10 cellular contexts compared by ENCODE assay signal in the genomic region with DNA sequence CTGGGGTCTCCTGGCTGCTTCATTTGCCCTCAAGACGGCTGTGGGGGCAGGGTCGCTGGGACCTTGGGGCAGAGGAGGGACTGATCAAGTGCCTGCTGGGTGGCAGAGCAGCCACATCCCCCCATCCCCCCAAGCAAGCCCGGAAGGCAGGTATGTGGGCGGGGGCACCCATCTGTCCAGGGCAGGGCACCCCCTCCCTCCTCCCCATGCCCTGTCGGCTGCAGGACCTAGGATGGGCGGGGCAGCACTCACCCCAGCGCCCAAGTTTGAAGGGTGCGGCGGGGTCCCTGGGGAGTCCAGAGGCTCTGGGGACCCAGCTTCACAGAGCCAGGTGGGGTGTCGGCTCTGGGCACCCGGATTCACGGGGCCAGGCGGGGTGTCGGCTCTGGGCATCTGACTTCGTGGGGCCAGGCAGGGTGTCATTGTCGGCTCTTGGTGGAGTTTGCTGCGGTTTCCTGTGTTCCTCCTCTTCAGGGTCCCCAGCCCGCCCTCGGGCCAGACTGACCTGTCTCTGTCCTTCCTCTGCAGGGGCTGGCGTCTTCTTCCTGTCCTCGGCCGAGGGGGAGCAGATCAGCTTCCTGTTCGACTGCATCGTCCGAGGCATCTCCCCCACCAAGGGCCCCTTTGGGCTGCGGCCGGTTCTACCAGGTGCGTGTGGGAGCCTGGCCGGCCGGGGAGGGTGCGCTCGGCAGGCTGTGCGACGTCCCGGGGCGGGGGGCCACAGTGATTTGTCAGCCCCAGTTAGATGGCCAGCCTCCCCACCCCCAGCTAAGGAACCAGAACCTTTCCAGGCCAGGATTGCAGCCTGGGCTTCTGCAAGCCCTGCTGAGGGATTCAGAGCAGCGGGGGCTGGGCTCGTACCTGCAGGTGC. TPM values are rescaled to one million over a fixed set of nuclear protein-coding genes. Genes with fewer than 3 reads are reported as not detected.
DNase-seq lines count a peak whose midpoint lies in the region; ATAC-seq, FAIRE-seq and TF ChIP-seq lines count a peak whose summit lies in the region.
"Had no signal": no experiment of that assay in that cellular context is flagged by ENCODE, and none has a peak within 500 bp of the region (broad histone marks: within the 10 kb centered on the region; RNA-seq: fewer than 3 reads in every experiment).

No MANE protein-coding gene starts in this region.

- H3K9me3 ChIP-seq in HepG2 (ENCODE audit: low read length) (no peaks in the 10 kb centered on the region), right lobe of liver (no peaks in the 10 kb centered on the region), lower lobe of right lung (no peaks in the 10 kb centered on the region)

- peaks cover 86% of the 10 kb centered on the region for H3K27me3 Mint-ChIP-seq in WTC11 (ENCODE audit: low read depth)

- TF ChIP-seq RAD21 in HepG2 (CRISPR knock-in tag; IDR thresholded peaks at IDR 0.05) = no peak

- H3K79me2 ChIP-seq in HepG2 (ENCODE audit: insufficient read depth, low read length) = no peaks in the 10 kb centered on the region
- H3K79me2 ChIP-seq: parathyroid adenoma had no signal

- no peak overlapping the region for H3K27ac ChIP-seq in HepG2 (ENCODE audit: extremely low read length, insufficient read depth, low read length)
- no peak overlapping the region for H3K27ac ChIP-seq in right lobe of liver
- no peak overlapping the region for H3K27ac ChIP-seq in lower lobe of right lung
- H3K27ac ChIP-seq: parathyroid adenoma had no signal

- H4K20me1 ChIP-seq in HepG2 (ENCODE audit: insufficient read depth, low read length) = no peaks in the 10 kb centered on the region

- H3K4me2 ChIP-seq in HepG2 (ENCODE audit: low read depth, low read length) = peak overlapping the region; percentile 24; the same call in 1 of the 2 replicates

- no peaks in the 10 kb centered on the region for H3K36me3 Mint-ChIP-seq in WTC11

- no peak overlapping the region for H3K27ac Mint-ChIP-seq in WTC11

- POLR2A ChIA-PET in HepG2 (lab: Yijun Ruan, JAX) (no interaction called here), WTC11 (lab: Charles Lee) (no interaction called here)

- H2AFZ ChIP-seq in HepG2 (ENCODE audit: low read length) = no peak overlapping the region
- H2AFZ ChIP-seq: parathyroid adenoma had no signal

- H3K36me3 ChIP-seq in HepG2 (replicated peaks in 1 of 2; ENCODE audit: control insufficient read depth in 1 of 2, insufficient read depth in 2 of 2, low read length in 2 of 2) (no peaks in the 10 kb centered on the region), right lobe of liver (no peaks in the 10 kb centered on the region), lower lobe of right lung (no peaks in the 10 kb centered on the region)

- H3K27me3 ChIP-seq in HepG2 (ENCODE audit: control insufficient read depth in 1 of 2, insufficient read depth in 2 of 2, low read length in 2 of 2) (peaks cover 30 to 90% of the 10 kb centered on the region in 2 experiments), right lobe of liver (no peaks in the 10 kb centered on the region), lower lobe of right lung (ENCODE audit: low read depth) (peaks cover 52% of the 10 kb centered on the region)

- TF ChIP-seq POLR2A in HepG2 (IDR thresholded peaks at IDR 0.05; ENCODE audit: insufficient read depth in 1 of 2, low read depth in 2 of 2, low read length in 2 of 2) = no peak
- no peak for TF ChIP-seq POLR2A in right lobe of liver (IDR thresholded peaks at IDR 0.05)

- BruUV-seq in HepG2 (replicated peaks; lab: Mats Ljungman, UMichigan) = no TSS peak

- WGBS in HepG2 (ENCODE audit: low lambda C conversion rate) = 20% methylated on average over 1 of the region's 38 CpGs
- WGBS in right lobe of liver (ENCODE audit: insufficient coverage, low coverage, low lambda C conversion rate, missing lambda C conversion rate) = 23% methylated on average over 7 of the region's 38 CpGs

- no peaks in the 10 kb centered on the region for H3K9me3 Mint-ChIP-seq in WTC11

- H3K9ac ChIP-seq in HepG2 (ENCODE audit: insufficient read depth, low read depth, low read length) = no peak overlapping the region
- H3K9ac ChIP-seq: parathyroid adenoma had no signal

- intact Hi-C loops in HepG2 (cut with micrococcal nuclease; ENCODE audit: unreplicated experiment) = no loop called here
- intact Hi-C loops in right lobe of liver (cut with DNase I) = no loop called here
- intact Hi-C loops in lower lobe of right lung (cut with DNase I) = no loop called here
- intact Hi-C loops in head of caudate nucleus (cut with DNase I) = no loop called here

- no peak for FAIRE-seq in HepG2 (lab: Jason Lieb, UNC)

- ATAC-seq in HepG2 = no peak
- no peak for ATAC-seq in right lobe of liver
- ATAC-seq in WTC11 = no peak
- peak; percentile 18 to 34 for ATAC-seq in lower lobe of right lung
- ATAC-seq in HG02678 (IDR thresholded peaks at IDR 0.05; ENCODE audit: unreplicated experiment) = no peak

- H3K4me3 Mint-ChIP-seq in WTC11 = no peak overlapping the region

- no peak for TF ChIP-seq CTCF in HepG2 (CRISPR knock-in tag; IDR thresholded peaks at IDR 0.05)
- TF ChIP-seq CTCF in right lobe of liver (IDR thresholded peaks at IDR 0.05) = no peak
- no peak for TF ChIP-seq CTCF in WTC11 (IDR thresholded peaks at IDR 0.05)
- no peak for TF ChIP-seq CTCF in lower lobe of right lung (IDR thresholded peaks at IDR 0.05)

- TF ChIP-seq EP300 in HepG2 (IDR thresholded peaks at IDR 0.05; ENCODE audit: low read depth in 2 of 2, low read length in 2 of 2) = no peak
- no peak for TF ChIP-seq EP300 in HepG2 (CRISPR knock-in tag; IDR thresholded peaks at IDR 0.05; ENCODE audit: borderline replicate concordance)

- DNase-seq in HepG2 (ENCODE audit: low spot score) (no peak), right lobe of liver (no peak), WTC11 (ENCODE audit: low spot score) (no peak), lower lobe of right lung (no peak), head of caudate nucleus (no peak), dermis blood vessel endothelial cell (no peak), NCI-H2171 treated with DMSO at 0.1 percent for 48 hours (lab: John Stamatoyannopoulos, UW) (no peak)
- DNase-seq: activated naive CD4-positive, alpha-beta T cell treated with anti-CD3 and anti-CD28 coated beads, Interleukin-2, amount 50 U/mL, for 16 hours had no signal

- peaks cover 23% of the 10 kb centered on the region for H3K4me1 Mint-ChIP-seq in WTC11

- H3K4me1 ChIP-seq in HepG2 (ENCODE audit: insufficient read depth, low read length) = peaks cover 14% of the 10 kb centered on the region
- H3K4me1 ChIP-seq in right lobe of liver = no peaks in the 10 kb centered on the region
- peaks cover 19% of the 10 kb centered on the region for H3K4me1 ChIP-seq in lower lobe of right lung
- H3K4me1 ChIP-seq: parathyroid adenoma had no signal

- H3K4me3 ChIP-seq in HepG2 (replicated peaks in 1 of 3; ENCODE audit: insufficient read depth in 1 of 3, low read depth in 2 of 3, low read length in 3 of 3) (no peak overlapping the region), right lobe of liver (no peak overlapping the region), lower lobe of right lung (peak overlapping the region; percentile 3)

- in situ Hi-C loops in HepG2 (cut with HindIII; ENCODE audit: extremely low pct_ligation_motif_present, low pct_unique_long_range_greater_than_20kb) = no loop called here

- CTCF ChIA-PET in HepG2 (lab: Yijun Ruan, JAX; ENCODE audit: low intra/inter-chr PET ratio, low total read pairs) (no interaction called here), WTC11 (lab: Charles Lee) (interaction anchor here (0.9 to 1.9 kb wide), 4 partner anchors 18 to 395 kb away, joined by 3 to 6 read pairs (median 4); no protein-coding TSS in a partner anchor)

RNA-seq across cellular contexts. Expression of a gene that starts 22.1 kb away (rescaled TPM):
- 0.07 TPM in 1 of 2 replicates, not detected in the other for total RNA-seq in HepG2 (2016; rRNA removed; fragmentation: Illumina TruSeq; extraction: Trizol)
- not detected in 2 replicates for total RNA-seq in HepG2 (2016; cell fraction: cytosol; rRNA removed; fragmentation: Illumina TruSeq; extraction: Trizol; ENCODE audit: low read depth)
- total RNA-seq in HepG2 (2016; cell fraction: insoluble cytoplasmic fraction; rRNA removed; fragmentation: Illumina TruSeq; extraction: Trizol) = 0.04 TPM in 1 of 2 replicates, not detected in the other
- 0.06 TPM in 1 of 2 replicates, not detected in the other for total RNA-seq in HepG2 (2016; cell fraction: membrane; rRNA removed; fragmentation: Illumina TruSeq; extraction: Trizol)
- total RNA-seq in HepG2 (2016; cell fraction: nucleus; rRNA removed; fragmentation: Illumina TruSeq; extraction: Trizol) = not detected in 2 replicates
- 0.03 and 0.05 TPM in 2 replicates for polyA plus RNA-seq in HepG2 (2011; rRNA removed)
- polyA plus RNA-seq in HepG2 (2011; cell fraction: cytosol; rRNA removed) = 0.05 and 0.08 TPM in 2 replicates
- polyA plus RNA-seq in HepG2 (2011; cell fraction: nucleus; rRNA removed) = 0.26 and 0.32 TPM in 2 replicates
- polyA plus RNA-seq in HepG2 (2012) = not detected in 2 replicates
- not detected in 2 replicates for polyA plus RNA-seq in HepG2 (2016; cell fraction: cytosol; fragmentation: Illumina TruSeq; extraction: Trizol; ENCODE audit: low read depth)
- 0.19 TPM in 1 of 2 replicates, not detected in the other for polyA plus RNA-seq in HepG2 (2016; cell fraction: insoluble cytoplasmic fraction; fragmentation: Illumina TruSeq; extraction: Trizol; ENCODE audit: low read depth)
- not detected in 2 replicates for polyA plus RNA-seq in HepG2 (2016; cell fraction: membrane; fragmentation: Illumina TruSeq; extraction: Trizol; ENCODE audit: low read depth)
- polyA plus RNA-seq in HepG2 (2016; cell fraction: nucleus; fragmentation: Illumina TruSeq; extraction: Trizol; ENCODE audit: insufficient read depth, low read depth) = not detected in 2 replicates
- polyA minus RNA-seq in HepG2 (2011; rRNA and poly(A)+ RNA removed; ENCODE audit: low replicate concordance) = 0.38 TPM in 1 of 2 replicates, not detected in the other
- not detected in 2 replicates for polyA minus RNA-seq in HepG2 (2011; cell fraction: cytosol; rRNA and poly(A)+ RNA removed)
- polyA minus RNA-seq in HepG2 (2011; cell fraction: nucleus; rRNA and poly(A)+ RNA removed) = not detected in 2 replicates
- 1 to 10 TPM in 4 of 6 experiments, under 1 TPM in 2; 0.73 to 2.4 (median 1.5) TPM for total RNA-seq in right lobe of liver
- 0.22 to 0.46 TPM (median 0.44 TPM) in 3 replicates for total RNA-seq in WTC11 (2021)
- total RNA-seq in lower lobe of right lung = 4.0 TPM
- 0.17 TPM in 1 of 2 replicates, not detected in the other for total RNA-seq in dermis blood vessel endothelial cell

RNA-seq across cellular contexts. Expression of a gene that starts 43.5 kb away (rescaled TPM):
- 0.98 and 8.5 TPM in 2 replicates for total RNA-seq in HepG2 (2016; rRNA removed; fragmentation: Illumina TruSeq; extraction: Trizol)
- 1.8 and 1.9 TPM in 2 replicates for total RNA-seq in HepG2 (2016; cell fraction: cytosol; rRNA removed; fragmentation: Illumina TruSeq; extraction: Trizol; ENCODE audit: low read depth)
- total RNA-seq in HepG2 (2016; cell fraction: insoluble cytoplasmic fraction; rRNA removed; fragmentation: Illumina TruSeq; extraction: Trizol) = 1.2 and 9.0 TPM in 2 replicates
- 1.4 and 1.8 TPM in 2 replicates for total RNA-seq in HepG2 (2016; cell fraction: membrane; rRNA removed; fragmentation: Illumina TruSeq; extraction: Trizol)
- 14.0 and 15.7 TPM in 2 replicates for total RNA-seq in HepG2 (2016; cell fraction: nucleus; rRNA removed; fragmentation: Illumina TruSeq; extraction: Trizol)
- 63.6 and 107 TPM in 2 replicates for polyA plus RNA-seq in HepG2 (2011; rRNA removed)
- 8.9 and 16.3 TPM in 2 replicates for polyA plus RNA-seq in HepG2 (2011; cell fraction: cytosol; rRNA removed)
- polyA plus RNA-seq in HepG2 (2011; cell fraction: nucleus; rRNA removed) = 1,761 and 2,041 TPM in 2 replicates
- 31.4 and 46.5 TPM in 2 replicates for polyA plus RNA-seq in HepG2 (2012)
- 1.9 and 2.1 TPM in 2 replicates for polyA plus RNA-seq in HepG2 (2016; cell fraction: cytosol; fragmentation: Illumina TruSeq; extraction: Trizol; ENCODE audit: low read depth)
- polyA plus RNA-seq in HepG2 (2016; cell fraction: insoluble cytoplasmic fraction; fragmentation: Illumina TruSeq; extraction: Trizol; ENCODE audit: low read depth) = 1.9 and 2.5 TPM in 2 replicates
- 1.6 and 2.1 TPM in 2 replicates for polyA plus RNA-seq in HepG2 (2016; cell fraction: membrane; fragmentation: Illumina TruSeq; extraction: Trizol; ENCODE audit: low read depth)
- polyA plus RNA-seq in HepG2 (2016; cell fraction: nucleus; fragmentation: Illumina TruSeq; extraction: Trizol; ENCODE audit: insufficient read depth, low read depth) = 65.6 and 66.9 TPM in 2 replicates
- polyA minus RNA-seq in HepG2 (2011; rRNA and poly(A)+ RNA removed; ENCODE audit: low replicate concordance) = 15.4 TPM in 1 of 2 replicates, not detected in the other
- 5.8 and 5.9 TPM in 2 replicates for polyA minus RNA-seq in HepG2 (2011; cell fraction: cytosol; rRNA and poly(A)+ RNA removed)
- 43.4 and 57.3 TPM in 2 replicates for polyA minus RNA-seq in HepG2 (2011; cell fraction: nucleus; rRNA and poly(A)+ RNA removed)
- total RNA-seq in right lobe of liver = 100 to 1,000 TPM in 5 of 6 experiments, 10 to 100 TPM in 1; 73.9 to 176 (median 140) TPM
- total RNA-seq in WTC11 (2021) = 0.20 to 0.76 TPM (median 0.48 TPM) in 3 replicates
- total RNA-seq in lower lobe of right lung = 1.0 TPM
- total RNA-seq in dermis blood vessel endothelial cell = 0.28 and 0.51 TPM in 2 replicates

RNA-seq across cellular contexts. Expression of a gene that starts 47.0 kb away (rescaled TPM):
- total RNA-seq in HepG2 (2016; rRNA removed; fragmentation: Illumina TruSeq; extraction: Trizol) = 81.5 and 191 TPM in 2 replicates
- 13.6 and 13.8 TPM in 2 replicates for total RNA-seq in HepG2 (2016; cell fraction: cytosol; rRNA removed; fragmentation: Illumina TruSeq; extraction: Trizol; ENCODE audit: low read depth)
- 74.4 and 198 TPM in 2 replicates for total RNA-seq in HepG2 (2016; cell fraction: insoluble cytoplasmic fraction; rRNA removed; fragmentation: Illumina TruSeq; extraction: Trizol)
- 21.2 and 25.2 TPM in 2 replicates for total RNA-seq in HepG2 (2016; cell fraction: membrane; rRNA removed; fragmentation: Illumina TruSeq; extraction: Trizol)
- 143 and 170 TPM in 2 replicates for total RNA-seq in HepG2 (2016; cell fraction: nucleus; rRNA removed; fragmentation: Illumina TruSeq; extraction: Trizol)
- 153 and 176 TPM in 2 replicates for polyA plus RNA-seq in HepG2 (2011; rRNA removed)
- 149 and 180 TPM in 2 replicates for polyA plus RNA-seq in HepG2 (2011; cell fraction: cytosol; rRNA removed)
- 95.3 and 103 TPM in 2 replicates for polyA plus RNA-seq in HepG2 (2011; cell fraction: nucleus; rRNA removed)
- polyA plus RNA-seq in HepG2 (2012) = 118 TPM in 2 replicates
- 23.9 and 25.8 TPM in 2 replicates for polyA plus RNA-seq in HepG2 (2016; cell fraction: cytosol; fragmentation: Illumina TruSeq; extraction: Trizol; ENCODE audit: low read depth)
- 64.4 and 77.4 TPM in 2 replicates for polyA plus RNA-seq in HepG2 (2016; cell fraction: insoluble cytoplasmic fraction; fragmentation: Illumina TruSeq; extraction: Trizol; ENCODE audit: low read depth)
- 25.2 and 31.6 TPM in 2 replicates for polyA plus RNA-seq in HepG2 (2016; cell fraction: membrane; fragmentation: Illumina TruSeq; extraction: Trizol; ENCODE audit: low read depth)
- 270 and 284 TPM in 2 replicates for polyA plus RNA-seq in HepG2 (2016; cell fraction: nucleus; fragmentation: Illumina TruSeq; extraction: Trizol; ENCODE audit: insufficient read depth, low read depth)
- 32.2 and 52.3 TPM in 2 replicates for polyA minus RNA-seq in HepG2 (2011; rRNA and poly(A)+ RNA removed; ENCODE audit: low replicate concordance)
- polyA minus RNA-seq in HepG2 (2011; cell fraction: cytosol; rRNA and poly(A)+ RNA removed) = 53.1 and 54.6 TPM in 2 replicates
- polyA minus RNA-seq in HepG2 (2011; cell fraction: nucleus; rRNA and poly(A)+ RNA removed) = 24.3 and 25.0 TPM in 2 replicates
- 100 to 1,000 TPM in 1 of 6 experiments, 10 to 100 TPM in 5; 63.4 to 108 (median 85.3) TPM for total RNA-seq in right lobe of liver
- 90.8 to 106 TPM (median 97.4 TPM) in 3 replicates for total RNA-seq in WTC11 (2021)
- 224 TPM for total RNA-seq in lower lobe of right lung
- total RNA-seq in dermis blood vessel endothelial cell = 120 and 175 TPM in 2 replicates

Comparison
In these comparisons a context has a peak if more than half of its experiments do, and no peak if none do; other contexts are left out.
1. RNA of a gene that starts 43.5 kb away (total RNA-seq): 73.9 to 176 TPM in right lobe of liver; 0.98 to 15.7 TPM in HepG2, 1.0 TPM in lower lobe of right lung (single experiment), 0.28 to 0.51 TPM in dermis blood vessel endothelial cell and 0.20 to 0.76 TPM in WTC11; every median in the first group is over 4 times any median in the second.
2. ATAC-seq: peak in lower lobe of right lung (2 of 2); none in HepG2 (single experiment), right lobe of liver (0 of 4), WTC11 (single experiment) and HG02678 (single experiment).